Comparison of ENCODE assay signal across 11 cellular contexts in the genomic region with DNA sequence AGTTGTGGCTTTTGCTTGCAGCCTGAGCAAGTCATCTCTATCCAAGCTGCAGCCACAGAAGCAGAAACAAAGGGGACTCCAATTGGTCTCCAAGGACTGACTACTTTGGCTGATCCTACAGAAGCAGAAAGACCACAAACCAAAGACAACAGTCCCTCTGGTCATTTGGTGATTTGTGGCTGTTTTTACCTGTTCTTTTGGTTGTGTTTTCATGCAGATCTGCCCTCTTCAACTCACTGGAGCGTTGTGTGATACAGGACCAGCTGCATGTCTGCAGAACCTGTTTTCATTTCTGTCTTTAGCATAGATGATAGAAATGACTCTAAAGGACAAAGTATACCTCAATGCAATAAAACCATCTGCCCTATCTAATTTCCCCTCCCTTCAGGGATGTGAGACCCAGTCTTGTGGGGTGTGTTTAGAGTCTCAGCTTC. TPM values are rescaled to one million over a fixed set of nuclear protein-coding genes. Genes with fewer than 3 reads are reported as not detected.
DNase-seq lines count a peak whose midpoint lies in the region; ATAC-seq, FAIRE-seq and TF ChIP-seq lines count a peak whose summit lies in the region.
"Had no signal": no experiment of that assay in that cellular context is flagged by ENCODE, and none has a peak within 500 bp of the region (broad histone marks: within the 10 kb centered on the region; RNA-seq: fewer than 3 reads in every experiment).

No MANE protein-coding gene starts in this region.

- H3K27ac ChIP-seq in GM12878 (ENCODE audit: control insufficient read depth, insufficient read depth): no peak overlapping the region
- H3K27ac ChIP-seq in caudate nucleus (ENCODE audit: low read depth, low read length): no peak overlapping the region

- RAD21 ChIA-PET in GM12878 (lab: Charles Lee; ENCODE audit: unreplicated experiment): interaction anchor here (0.5 to 0.6 kb wide), 3 partner anchors 217 to 665 kb away, joined by 3 read pairs; no protein-coding TSS in a partner anchor

- no peak overlapping the region for H3K4me3 Mint-ChIP-seq in T-cell
- H3K4me3 Mint-ChIP-seq: activated CD4-positive, alpha-beta T cell treated with anti-CD3 and anti-CD28 coated beads, Interleukin-2, amount 10 ng/mL, durations not matched to agents 24 days and 14 days had no signal

- DNase-seq in GM18507 (ENCODE audit: extremely low spot score, insufficient read length, low read depth): peak; percentile 7
- DNase-seq in GM12878 (ENCODE audit: low read depth, low spot score): peak; percentile 91
- DNase-seq in islet precursor cell: no peak
- no peak for DNase-seq in T-cell
- no peak for DNase-seq in caudate nucleus (lab: John Stamatoyannopoulos, UW)
- no peak for DNase-seq in frontal cortex (ENCODE audit: low spot score in 2 of 2)
- DNase-seq: activated CD4-positive, alpha-beta T cell treated with anti-CD3 and anti-CD28 coated beads, Interleukin-2, amount 10 ng/mL, durations not matched to agents 24 days and 14 days; amniotic stem cell; left ventricle myocardium superior had no signal

- H3K9me3 Mint-ChIP-seq in T-cell: no peaks in the 10 kb centered on the region
- H3K9me3 Mint-ChIP-seq: activated CD4-positive, alpha-beta T cell treated with anti-CD3 and anti-CD28 coated beads, Interleukin-2, amount 10 ng/mL, durations not matched to agents 24 days and 14 days had no signal

- H3K9ac ChIP-seq in GM12878 (ENCODE audit: control insufficient read depth, insufficient read depth, low read length): no peak overlapping the region

- no peaks in the 10 kb centered on the region for H3K36me3 ChIP-seq in GM12878 (ENCODE audit: control insufficient read depth in 2 of 2, insufficient read depth in 2 of 2, low read length in 1 of 2)

- SMC1A ChIA-PET in GM12878 (lab: Charles Lee; ENCODE audit: uncharacterized antibody, unreplicated experiment): interaction anchor here (1.2 kb wide), 1 partner anchor 346 kb away, joined by 3 read pairs; no protein-coding TSS in a partner anchor

- no TSS peak for BruUV-seq in GM12878 (replicated peaks; lab: Mats Ljungman, UMichigan)

- TF ChIP-seq CTCF in GM12878 (IDR thresholded peaks at IDR 0.05 in 2 of 3, conservative IDR thresholded peaks at IDR 0.05 in 1 of 3; ENCODE audit: control insufficient read depth in 2 of 3, extremely low read depth in 1 of 3, insufficient read depth in 1 of 3, low read depth in 3 of 3, low read length in 3 of 3): no peak

- peak in 1 of 2 experiments; percentile 65; a peak in 2 of 4 replicates for TF ChIP-seq EP300 in GM12878 (IDR thresholded peaks at IDR 0.05; ENCODE audit: borderline replicate concordance in 1 of 2, control insufficient read depth in 1 of 2, low read depth in 2 of 2, low read length in 2 of 2)

- no peaks in the 10 kb centered on the region for H3K4me1 Mint-ChIP-seq in T-cell

- POLR2A ChIA-PET in GM12878 (lab: Charles Lee) (no interaction called here), T-cell (lab: Charles Lee) (no interaction called here)

- no peak for TF ChIP-seq POLR2A in GM12878 (IDR thresholded peaks at IDR 0.05; ENCODE audit: low read depth, low read length)

- ATAC-seq in GM19468 (IDR thresholded peaks at IDR 0.05; ENCODE audit: extremely low read depth, unreplicated experiment) (peak; percentile 70), HG03025 (IDR thresholded peaks at IDR 0.05; ENCODE audit: low FRiP score, unreplicated experiment) (peak; percentile 67), GM12878 (peak; percentile 67), T-cell (replicated peaks in 1 of 4) (no peak)
- ATAC-seq: left ventricle myocardium superior had no signal

- in situ Hi-C loops in GM12878 (cut with MboI): loop anchor here (10.0 kb wide), 1 partner anchor 580 kb away; no protein-coding TSS in a partner anchor

- H2AFZ ChIP-seq in GM12878 (ENCODE audit: control insufficient read depth, low read depth, low read length): no peak overlapping the region

- H3K36me3 Mint-ChIP-seq in T-cell: no peaks in the 10 kb centered on the region

- H3K4me2 ChIP-seq in GM12878 (ENCODE audit: control insufficient read depth, insufficient read depth): peak overlapping the region; percentile 15; the same call in 1 of the 2 replicates

- CTCF ChIA-PET in GM12878 (lab: Yijun Ruan, JAX): no interaction called here
- CTCF ChIA-PET in T-cell (lab: Charles Lee): no interaction called here

- FAIRE-seq in GM18507 (lab: Jason Lieb, UNC) (peak; percentile 84), GM12878 (lab: Jason Lieb, UNC) (peak; percentile 95), frontal cortex (lab: Jason Lieb, UNC) (no peak)

- no peaks in the 10 kb centered on the region for H3K79me2 ChIP-seq in GM12878 (ENCODE audit: control insufficient read depth, insufficient read depth, low read length)

- H4K20me1 ChIP-seq in GM12878 (ENCODE audit: control insufficient read depth, insufficient read depth): no peaks in the 10 kb centered on the region; the same call in 1 of the 2 replicates

- peaks cover 4 to 23% of the 10 kb centered on the region in 2 donors for H3K27me3 Mint-ChIP-seq in T-cell

- intact Hi-C loops in GM12878 (cut with micrococcal nuclease; ENCODE audit: unreplicated experiment): loop anchor here (5.0 kb wide), 2 partner anchors 207 to 577 kb away; no protein-coding TSS in a partner anchor

- TF ChIP-seq RAD21 in GM12878 (IDR thresholded peaks at IDR 0.05; ENCODE audit: insufficient read depth, low read depth, low read length): no peak

- H3K27ac Mint-ChIP-seq in T-cell: no peak overlapping the region
- H3K27ac Mint-ChIP-seq: activated CD4-positive, alpha-beta T cell treated with anti-CD3 and anti-CD28 coated beads, Interleukin-2, amount 10 ng/mL, durations not matched to agents 24 days and 14 days had no signal

- H3K27me3 ChIP-seq in GM12878 (replicated peaks in 1 of 2; ENCODE audit: control insufficient read depth in 2 of 2, insufficient read depth in 2 of 2, low read length in 1 of 2): peaks cover 0 to 5% of the 10 kb centered on the region in 2 experiments; a peak in 2 of 4 replicates

- H3K9me3 ChIP-seq in GM12878 (replicated peaks; ENCODE audit: control insufficient read depth, insufficient read depth, low read length): no peaks in the 10 kb centered on the region; the same call in 2 of the 3 replicates

- WGBS in GM12878 (ENCODE audit: insufficient coverage, insufficient replicate concordance, low lambda C conversion rate, missing lambda C conversion rate): 0% methylated on average over 1 of the region's 1 CpG

- no peak overlapping the region for H3K4me3 ChIP-seq in GM12878

- H3K4me1 ChIP-seq in GM12878 (ENCODE audit: control insufficient read depth, insufficient read depth, low read length): peaks cover 27% of the 10 kb centered on the region

TF ChIP-seq in GM12878, 131 proteins besides CTCF, POLR2A, EP300 and RAD21 (continues in another document):
- TF ChIP-seq SUPT20H (IDR thresholded peaks at IDR 0.05; ENCODE audit: borderline replicate concordance, control insufficient read depth, low read depth, low read length) (no peak), RFX5 (IDR thresholded peaks at IDR 0.05; ENCODE audit: low read depth, low read length) (no peak), CEBPB (IDR thresholded peaks at IDR 0.05; ENCODE audit: borderline replicate concordance in 1 of 2, low read depth in 2 of 2, low read length in 2 of 2) (peak in 1 of 2 experiments; percentile 99; a peak in 2 of 4 replicates), TCF12 (IDR thresholded peaks at IDR 0.05; ENCODE audit: low read depth, low read length) (peak; percentile 96)
- TF ChIP-seq, protein P1, sequence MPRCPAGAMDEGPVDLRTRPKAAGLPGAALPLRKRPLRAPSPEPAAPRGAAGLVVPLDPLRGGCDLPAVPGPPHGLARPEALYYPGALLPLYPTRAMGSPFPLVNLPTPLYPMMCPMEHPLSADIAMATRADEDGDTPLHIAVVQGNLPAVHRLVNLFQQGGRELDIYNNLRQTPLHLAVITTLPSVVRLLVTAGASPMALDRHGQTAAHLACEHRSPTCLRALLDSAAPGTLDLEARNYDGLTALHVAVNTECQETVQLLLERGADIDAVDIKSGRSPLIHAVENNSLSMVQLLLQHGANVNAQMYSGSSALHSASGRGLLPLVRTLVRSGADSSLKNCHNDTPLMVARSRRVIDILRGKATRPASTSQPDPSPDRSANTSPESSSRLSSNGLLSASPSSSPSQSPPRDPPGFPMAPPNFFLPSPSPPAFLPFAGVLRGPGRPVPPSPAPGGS (IDR thresholded peaks at IDR 0.05; ENCODE audit: borderline replicate concordance, insufficient read depth, low read depth, low read length, poor library complexity, severe bottlenecking): peak; percentile 94
- TF ChIP-seq, protein P2, sequence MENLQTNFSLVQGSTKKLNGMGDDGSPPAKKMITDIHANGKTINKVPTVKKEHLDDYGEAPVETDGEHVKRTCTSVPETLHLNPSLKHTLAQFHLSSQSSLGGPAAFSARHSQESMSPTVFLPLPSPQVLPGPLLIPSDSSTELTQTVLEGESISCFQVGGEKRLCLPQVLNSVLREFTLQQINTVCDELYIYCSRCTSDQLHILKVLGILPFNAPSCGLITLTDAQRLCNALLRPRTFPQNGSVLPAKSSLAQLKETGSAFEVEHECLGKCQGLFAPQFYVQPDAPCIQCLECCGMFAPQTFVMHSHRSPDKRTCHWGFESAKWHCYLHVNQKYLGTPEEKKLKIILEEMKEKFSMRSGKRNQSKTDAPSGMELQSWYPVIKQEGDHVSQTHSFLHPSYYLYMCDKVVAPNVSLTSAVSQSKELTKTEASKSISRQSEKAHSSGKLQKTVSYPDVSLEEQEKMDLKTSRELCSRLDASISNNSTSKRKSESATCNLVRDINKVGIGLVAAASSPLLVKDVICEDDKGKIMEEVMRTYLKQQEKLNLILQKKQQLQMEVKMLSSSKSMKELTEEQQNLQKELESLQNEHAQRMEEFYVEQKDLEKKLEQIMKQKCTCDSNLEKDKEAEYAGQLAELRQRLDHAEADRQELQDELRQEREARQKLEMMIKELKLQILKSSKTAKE (IDR thresholded peaks at IDR 0.05; ENCODE audit: low read depth, poor library complexity, severe bottlenecking): peak; percentile 81

RNA-seq across cellular contexts. Expression of a gene that starts 48.8 kb away (rescaled TPM):
- not detected in 2 replicates for total RNA-seq in GM12878 (2013; cell fraction: nucleolus; rRNA removed)
- total RNA-seq in GM12878 (2014; rRNA removed) (not detected in 2 replicates), GM12878 (2014; rRNA removed; fragmentation: Illumina TruSeq; extraction: Trizol) (not detected in 2 replicates), GM12878 (2021) (not detected in 2 replicates), T-cell (not detected), frontal cortex (6.9 TPM)
- not detected for polyA plus RNA-seq in GM12878 (2011; ENCODE audit: low read depth)
- polyA plus RNA-seq in GM12878 (2011; rRNA removed) (not detected in 2 replicates), GM12878 (2014; fragmentation: Illumina TruSeq; extraction: Trizol) (not detected in 2 replicates), GM12878 (2014; fragmentation: Nextera tagmentation; extraction: Ambion mirVana) (not detected), GM12878 (2014; rRNA removed) (not detected in 2 replicates), GM12878 (2016; fragmentation: Nextera tagmentation; extraction: Ambion mirVana) (not detected)
- polyA plus RNA-seq in GM12878 (2011; cell fraction: cytosol; rRNA removed): not detected in 2 replicates
- polyA plus RNA-seq in GM12878 (2011; cell fraction: nucleus; rRNA removed): not detected in 2 replicates
- polyA plus RNA-seq in GM12878 (2012): not detected in 2 replicates
- not detected in 2 replicates for polyA minus RNA-seq in GM12878 (2011; rRNA and poly(A)+ RNA removed)
- not detected in 2 replicates for polyA minus RNA-seq in GM12878 (2011; cell fraction: cytosol; rRNA and poly(A)+ RNA removed)
- not detected in 2 replicates for polyA minus RNA-seq in GM12878 (2011; cell fraction: nucleus; rRNA and poly(A)+ RNA removed)
- total RNA-seq: activated CD4-positive, alpha-beta T cell treated with anti-CD3 and anti-CD28 coated beads, Interleukin-2, amount 10 ng/mL, durations not matched to agents 24 days and 14 days; left ventricle myocardium superior had no signal

Comparison
In these comparisons a context has a peak if more than half of its experiments do, and no peak if none do; other contexts are left out.
1. DNase-seq: peak in GM18507 (single experiment) and GM12878 (single experiment); none in islet precursor cell (single experiment), T-cell (0 of 34), caudate nucleus (0 of 61) and frontal cortex (0 of 2).
2. ATAC-seq: peak in GM19468 (single experiment), HG03025 (single experiment) and GM12878 (single experiment); none in T-cell (0 of 4).